ENCODE assay signal across 1 cellular context in the genomic region with DNA sequence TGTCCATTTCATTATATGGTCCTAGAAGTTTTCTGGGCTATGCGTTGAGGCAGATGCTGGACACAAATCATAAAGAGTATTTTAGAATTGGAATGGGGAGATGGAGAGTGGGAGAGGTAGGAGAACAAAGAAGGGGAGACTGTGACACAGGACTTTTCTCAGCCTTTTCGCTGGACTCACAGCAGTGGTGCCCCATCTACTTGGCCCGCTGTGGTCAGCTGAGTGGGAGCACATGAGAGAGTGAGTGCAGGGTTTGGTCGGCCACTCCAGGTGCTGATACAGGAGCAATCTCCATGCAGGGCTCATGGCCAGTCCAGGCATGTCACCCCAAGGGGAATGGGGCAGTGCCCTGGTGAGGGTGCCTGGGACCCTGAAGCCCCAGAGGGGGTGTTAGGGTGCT.
TF ChIP-seq lines count a peak whose summit lies in the region.

No MANE protein-coding gene starts in this region.

TF ChIP-seq in WTC11, 78 proteins besides CTCF, POLR2A, EP300 and RAD21 (continued from another document):
- TF ChIP-seq, protein P1, sequence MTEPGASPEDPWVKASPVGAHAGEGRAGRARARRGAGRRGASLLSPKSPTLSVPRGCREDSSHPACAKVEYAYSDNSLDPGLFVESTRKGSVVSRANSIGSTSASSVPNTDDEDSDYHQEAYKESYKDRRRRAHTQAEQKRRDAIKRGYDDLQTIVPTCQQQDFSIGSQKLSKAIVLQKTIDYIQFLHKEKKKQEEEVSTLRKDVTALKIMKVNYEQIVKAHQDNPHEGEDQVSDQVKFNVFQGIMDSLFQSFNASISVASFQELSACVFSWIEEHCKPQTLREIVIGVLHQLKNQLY (CRISPR knock-in tag; IDR thresholded peaks at IDR 0.05) = no peak
- TF ChIP-seq, protein P2, sequence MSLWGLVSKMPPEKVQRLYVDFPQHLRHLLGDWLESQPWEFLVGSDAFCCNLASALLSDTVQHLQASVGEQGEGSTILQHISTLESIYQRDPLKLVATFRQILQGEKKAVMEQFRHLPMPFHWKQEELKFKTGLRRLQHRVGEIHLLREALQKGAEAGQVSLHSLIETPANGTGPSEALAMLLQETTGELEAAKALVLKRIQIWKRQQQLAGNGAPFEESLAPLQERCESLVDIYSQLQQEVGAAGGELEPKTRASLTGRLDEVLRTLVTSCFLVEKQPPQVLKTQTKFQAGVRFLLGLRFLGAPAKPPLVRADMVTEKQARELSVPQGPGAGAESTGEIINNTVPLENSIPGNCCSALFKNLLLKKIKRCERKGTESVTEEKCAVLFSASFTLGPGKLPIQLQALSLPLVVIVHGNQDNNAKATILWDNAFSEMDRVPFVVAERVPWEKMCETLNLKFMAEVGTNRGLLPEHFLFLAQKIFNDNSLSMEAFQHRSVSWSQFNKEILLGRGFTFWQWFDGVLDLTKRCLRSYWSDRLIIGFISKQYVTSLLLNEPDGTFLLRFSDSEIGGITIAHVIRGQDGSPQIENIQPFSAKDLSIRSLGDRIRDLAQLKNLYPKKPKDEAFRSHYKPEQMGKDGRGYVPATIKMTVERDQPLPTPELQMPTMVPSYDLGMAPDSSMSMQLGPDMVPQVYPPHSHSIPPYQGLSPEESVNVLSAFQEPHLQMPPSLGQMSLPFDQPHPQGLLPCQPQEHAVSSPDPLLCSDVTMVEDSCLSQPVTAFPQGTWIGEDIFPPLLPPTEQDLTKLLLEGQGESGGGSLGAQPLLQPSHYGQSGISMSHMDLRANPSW (CRISPR knock-in tag; conservative IDR thresholded peaks at IDR 0.05; ENCODE audit: low read depth) = 0 out of 2 replicates have a peak, but pooled peaks have one; percentile 64
- TF ChIP-seq, protein P3, sequence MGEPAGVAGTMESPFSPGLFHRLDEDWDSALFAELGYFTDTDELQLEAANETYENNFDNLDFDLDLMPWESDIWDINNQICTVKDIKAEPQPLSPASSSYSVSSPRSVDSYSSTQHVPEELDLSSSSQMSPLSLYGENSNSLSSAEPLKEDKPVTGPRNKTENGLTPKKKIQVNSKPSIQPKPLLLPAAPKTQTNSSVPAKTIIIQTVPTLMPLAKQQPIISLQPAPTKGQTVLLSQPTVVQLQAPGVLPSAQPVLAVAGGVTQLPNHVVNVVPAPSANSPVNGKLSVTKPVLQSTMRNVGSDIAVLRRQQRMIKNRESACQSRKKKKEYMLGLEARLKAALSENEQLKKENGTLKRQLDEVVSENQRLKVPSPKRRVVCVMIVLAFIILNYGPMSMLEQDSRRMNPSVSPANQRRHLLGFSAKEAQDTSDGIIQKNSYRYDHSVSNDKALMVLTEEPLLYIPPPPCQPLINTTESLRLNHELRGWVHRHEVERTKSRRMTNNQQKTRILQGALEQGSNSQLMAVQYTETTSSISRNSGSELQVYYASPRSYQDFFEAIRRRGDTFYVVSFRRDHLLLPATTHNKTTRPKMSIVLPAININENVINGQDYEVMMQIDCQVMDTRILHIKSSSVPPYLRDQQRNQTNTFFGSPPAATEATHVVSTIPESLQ (CRISPR knock-in tag; IDR thresholded peaks at IDR 0.05) = no peak
- TF ChIP-seq NR3C1 (CRISPR knock-in tag; conservative IDR thresholded peaks at IDR 0.05; ENCODE audit: low read depth) = no peak
